In genomic region chr20:51014797-51015722, GRCh38 we compare ENCODE assay signal across 10 cellular contexts. TPM values are rescaled to one million over a fixed set of nuclear protein-coding genes. Genes with fewer than 3 reads are reported as not detected.
A peak's percentile ranks its signal among the peaks of the same experiment; 100 is the strongest.
DNase-seq lines count a peak whose midpoint lies in the region; ATAC-seq and TF ChIP-seq lines count a peak whose summit lies in the region.
"Had no signal": no experiment of that assay in that cellular context is flagged by ENCODE, and none has a peak within 500 bp of the region (broad histone marks: within the 10 kb centered on the region; RNA-seq: fewer than 3 reads in every experiment).

No MANE protein-coding gene starts in this region.

- intact Hi-C loops in esophagus muscularis mucosa (cut with DNase I) = no loop called here

- H3K27me3 Mint-ChIP-seq in neural progenitor cell (ENCODE audit: insufficient read depth, low read depth) = peaks cover 8% of the 10 kb centered on the region

- CTCF ChIA-PET in SK-N-SH (lab: Yijun Ruan, JAX) = interaction anchor here (0.6 to 9.3 kb wide), 54 partner anchors 9 to 1079 kb away, joined by 3 to 118 read pairs (median 5); no protein-coding TSS in a partner anchor

- no peak overlapping the region for H2AFZ ChIP-seq in SK-N-SH (ENCODE audit: low read depth)
- H2AFZ ChIP-seq in neural progenitor cell (replicated peaks) = peak overlapping the region; percentile 20

- H3K4me1 Mint-ChIP-seq in neural progenitor cell = peaks cover 48% of the 10 kb centered on the region
- H3K4me1 Mint-ChIP-seq: activated naive CD4-positive, alpha-beta T cell treated with anti-CD3 and anti-CD28 coated beads, Interleukin-2, amount 50 U/mL, for 24 hours; CD4-positive, CD25-positive, alpha-beta regulatory T cell had no signal

- 57% methylated on average over 16 of the region's 16 CpGs for WGBS in SK-N-SH (ENCODE audit: low lambda C conversion rate)
- 46% methylated on average over 16 of the region's 16 CpGs for WGBS in esophagus muscularis mucosa

- H3K4me2 ChIP-seq in SK-N-SH = no peak overlapping the region
- H3K4me2 ChIP-seq in neural progenitor cell = peak overlapping the region; percentile 64

- TF ChIP-seq CTCF in SK-N-SH (IDR thresholded peaks at IDR 0.05) = peak; percentile 81
- TF ChIP-seq CTCF in esophagus muscularis mucosa (IDR thresholded peaks at IDR 0.05) = peak; percentile 25 to 58 (median 45)
- peak; percentile 87 for TF ChIP-seq CTCF in neural progenitor cell (IDR thresholded peaks at IDR 0.05)

- H3K4me3 Mint-ChIP-seq in neural progenitor cell = no peak overlapping the region
- H3K4me3 Mint-ChIP-seq: activated naive CD4-positive, alpha-beta T cell treated with anti-CD3 and anti-CD28 coated beads, Interleukin-2, amount 50 U/mL, for 24 hours; CD4-positive, CD25-positive, alpha-beta regulatory T cell had no signal

- H3K9me3 Mint-ChIP-seq in neural progenitor cell = no peaks in the 10 kb centered on the region
- H3K9me3 Mint-ChIP-seq: activated naive CD4-positive, alpha-beta T cell treated with anti-CD3 and anti-CD28 coated beads, Interleukin-2, amount 50 U/mL, for 24 hours had no signal

- no peaks in the 10 kb centered on the region for H3F3A ChIP-seq in SK-N-SH (replicated peaks; ENCODE audit: insufficient read depth)
- H3F3A ChIP-seq in neural progenitor cell (ENCODE audit: low read depth) = peaks cover 7% of the 10 kb centered on the region

- H3K27ac Mint-ChIP-seq in neural progenitor cell = peak overlapping the region; percentile 64
- H3K27ac Mint-ChIP-seq: activated naive CD4-positive, alpha-beta T cell treated with anti-CD3 and anti-CD28 coated beads, Interleukin-2, amount 50 U/mL, for 24 hours had no signal

- no peaks in the 10 kb centered on the region for H3K36me3 ChIP-seq in SK-N-SH (replicated peaks in 1 of 2; ENCODE audit: control insufficient read depth in 1 of 2, insufficient read depth in 2 of 2, low read length in 1 of 2)
- H3K36me3 ChIP-seq in esophagus muscularis mucosa = no peaks in the 10 kb centered on the region
- H3K36me3 ChIP-seq in neural progenitor cell = no peaks in the 10 kb centered on the region

- H3K9ac ChIP-seq in SK-N-SH (no peak overlapping the region), neural progenitor cell (no peak overlapping the region)

- ATAC-seq in GM21619 (IDR thresholded peaks at IDR 0.05; ENCODE audit: unreplicated experiment) = no peak

- TF ChIP-seq EP300 in SK-N-SH (IDR thresholded peaks at IDR 0.05; ENCODE audit: borderline replicate concordance in 1 of 2, low read depth in 1 of 2, low read length in 1 of 2) (no peak), esophagus muscularis mucosa (IDR thresholded peaks at IDR 0.05) (no peak)

- no peaks in the 10 kb centered on the region for H3K79me2 ChIP-seq in SK-N-SH (ENCODE audit: insufficient read depth)
- H3K79me2 ChIP-seq in neural progenitor cell (ENCODE audit: low read depth) = no peaks in the 10 kb centered on the region

- H3K36me3 Mint-ChIP-seq in neural progenitor cell = peaks cover 2% of the 10 kb centered on the region
- H3K36me3 Mint-ChIP-seq: activated naive CD4-positive, alpha-beta T cell treated with anti-CD3 and anti-CD28 coated beads, Interleukin-2, amount 50 U/mL, for 24 hours; CD4-positive, CD25-positive, alpha-beta regulatory T cell had no signal

- H3K4me1 ChIP-seq in SK-N-SH (ENCODE audit: control insufficient read depth in 1 of 2, insufficient read depth in 2 of 2, low read depth in 1 of 2, low read length in 1 of 2) (peaks cover 0 to 34% of the 10 kb centered on the region in 2 experiments; a peak in 1 of 4 replicates), esophagus muscularis mucosa (no peaks in the 10 kb centered on the region), neural progenitor cell (peaks cover 28% of the 10 kb centered on the region)

- no peak overlapping the region; a peak in 1 of 4 replicates for H3K27ac ChIP-seq in SK-N-SH (ENCODE audit: low read depth in 2 of 2, low read length in 1 of 2)
- no peak overlapping the region for H3K27ac ChIP-seq in esophagus muscularis mucosa (replicated peaks in 1 of 4)
- H3K27ac ChIP-seq in neural progenitor cell = no peak overlapping the region

- H3K4me3 ChIP-seq in SK-N-SH (ENCODE audit: low read depth in 2 of 2, low read length in 1 of 2) (no peak overlapping the region), esophagus muscularis mucosa (no peak overlapping the region), neural progenitor cell (no peak overlapping the region)

- H3K27me3 ChIP-seq in SK-N-SH (ENCODE audit: insufficient read depth) (no peaks in the 10 kb centered on the region), esophagus muscularis mucosa (peaks cover 0 to 32% (median 0%) of the 10 kb centered on the region in 4 donors), neural progenitor cell (peaks cover 1% of the 10 kb centered on the region)

- TF ChIP-seq POLR2A in esophagus muscularis mucosa (IDR thresholded peaks at IDR 0.05; ENCODE audit: low read depth) = no peak

- peak; percentile 17 for DNase-seq in NCI-H146 (lab: John Stamatoyannopoulos, UW)
- no peak for DNase-seq in NCI-H146 treated with DMSO at 0.1 percent for 48 hours (lab: John Stamatoyannopoulos, UW; ENCODE audit: unreplicated experiment)
- DNase-seq in HT1080 (ENCODE audit: low read depth) = peak; percentile 66
- peak; percentile 87 for DNase-seq in SK-N-SH
- no peak for DNase-seq in esophagus muscularis mucosa (ENCODE audit: extremely low spot score)
- DNase-seq in neural progenitor cell (ENCODE audit: low spot score) = peak; percentile 85
- no peak for DNase-seq in NOMO-1 treated with dmso at 0.1 percent for 144 hours (lab: John Stamatoyannopoulos, UW; ENCODE audit: unreplicated experiment)
- DNase-seq: CD4-positive, CD25-positive, alpha-beta regulatory T cell had no signal

- H4K20me1 ChIP-seq in SK-N-SH (ENCODE audit: insufficient read depth) (no peaks in the 10 kb centered on the region), neural progenitor cell (ENCODE audit: low read depth) (no peaks in the 10 kb centered on the region)

- H3K9me2 ChIP-seq in SK-N-SH = no peaks in the 10 kb centered on the region

- no peaks in the 10 kb centered on the region for H3K9me3 ChIP-seq in SK-N-SH
- no peaks in the 10 kb centered on the region for H3K9me3 ChIP-seq in esophagus muscularis mucosa
- no peaks in the 10 kb centered on the region for H3K9me3 ChIP-seq in neural progenitor cell (ENCODE audit: low read depth)

- POLR2A ChIA-PET in SK-N-SH (lab: Yijun Ruan, JAX) = interaction anchor here (1.1 kb wide), 1 partner anchor 142 kb away, joined by 5 read pairs; no protein-coding TSS in a partner anchor

- peak; percentile 83 for TF ChIP-seq RAD21 in SK-N-SH (IDR thresholded peaks at IDR 0.05; ENCODE audit: low read length)

TF ChIP-seq in SK-N-SH, 30 proteins besides CTCF, POLR2A, EP300 and RAD21 (continues in another document):
- TF ChIP-seq, protein P1, sequence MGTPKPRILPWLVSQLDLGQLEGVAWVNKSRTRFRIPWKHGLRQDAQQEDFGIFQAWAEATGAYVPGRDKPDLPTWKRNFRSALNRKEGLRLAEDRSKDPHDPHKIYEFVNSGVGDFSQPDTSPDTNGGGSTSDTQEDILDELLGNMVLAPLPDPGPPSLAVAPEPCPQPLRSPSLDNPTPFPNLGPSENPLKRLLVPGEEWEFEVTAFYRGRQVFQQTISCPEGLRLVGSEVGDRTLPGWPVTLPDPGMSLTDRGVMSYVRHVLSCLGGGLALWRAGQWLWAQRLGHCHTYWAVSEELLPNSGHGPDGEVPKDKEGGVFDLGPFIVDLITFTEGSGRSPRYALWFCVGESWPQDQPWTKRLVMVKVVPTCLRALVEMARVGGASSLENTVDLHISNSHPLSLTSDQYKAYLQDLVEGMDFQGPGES (IDR thresholded peaks at IDR 0.05; ENCODE audit: low read depth, low read length) = no peak
- TF ChIP-seq JUND (IDR thresholded peaks at IDR 0.05) (no peak), MXI1 (IDR thresholded peaks at IDR 0.05; ENCODE audit: low read depth, low read length) (no peak), TAF1 (IDR thresholded peaks at IDR 0.05; ENCODE audit: borderline replicate concordance, low read depth, low read length) (no peak), YY1 (IDR thresholded peaks at IDR 0.05; ENCODE audit: low read depth) (no peak), FOSL2 (IDR thresholded peaks at IDR 0.05; ENCODE audit: borderline replicate concordance, low read depth) (no peak; the same call in 1 of the 2 replicates), FOXJ3 (CRISPR knock-in tag; IDR thresholded peaks at IDR 0.05) (no peak)
- TF ChIP-seq, protein P2, sequence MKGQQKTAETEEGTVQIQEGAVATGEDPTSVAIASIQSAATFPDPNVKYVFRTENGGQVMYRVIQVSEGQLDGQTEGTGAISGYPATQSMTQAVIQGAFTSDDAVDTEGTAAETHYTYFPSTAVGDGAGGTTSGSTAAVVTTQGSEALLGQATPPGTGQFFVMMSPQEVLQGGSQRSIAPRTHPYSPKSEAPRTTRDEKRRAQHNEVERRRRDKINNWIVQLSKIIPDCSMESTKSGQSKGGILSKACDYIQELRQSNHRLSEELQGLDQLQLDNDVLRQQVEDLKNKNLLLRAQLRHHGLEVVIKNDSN (IDR thresholded peaks at IDR 0.05; ENCODE audit: borderline replicate concordance, low read depth) = no peak

RNA-seq across cellular contexts. Expression of gene KCNG1, which starts 7.8 kb away (rescaled TPM):
- total RNA-seq in HT1080 (2014; rRNA removed; shearing (Covaris generic)) = 56.9 and 65.0 TPM in 2 replicates
- 116 and 147 TPM in 2 replicates for polyA plus RNA-seq in HT1080 (2015; cell fraction: cytosol; rRNA removed)
- 96.6 and 99.7 TPM in 2 replicates for polyA plus RNA-seq in HT1080 (2015; cell fraction: nucleus; rRNA removed)
- 11.2 and 13.8 TPM in 2 replicates for polyA plus RNA-seq in SK-N-SH (2012; rRNA removed)
- polyA plus RNA-seq in SK-N-SH (2012; cell fraction: cytosol; rRNA removed) = 5.9 and 9.2 TPM in 2 replicates
- polyA plus RNA-seq in SK-N-SH (2012; cell fraction: nucleus; rRNA removed) = 17.5 and 21.8 TPM in 2 replicates
- total RNA-seq in esophagus muscularis mucosa = 1 to 10 TPM in 1 of 4 donors, under 1 TPM in 3; 0.42 to 2.2 (median 0.64) TPM
- 2.2 and 11.4 TPM in 2 replicates for total RNA-seq in neural progenitor cell (ENCODE audit: low replicate concordance)
- total RNA-seq: CD4-positive, CD25-positive, alpha-beta regulatory T cell had no signal

RNA-seq across cellular contexts. Expression of gene MOCS3, which starts 56.4 kb away (rescaled TPM):
- 12.5 and 15.1 TPM in 2 replicates for total RNA-seq in HT1080 (2014; rRNA removed; shearing (Covaris generic))
- polyA plus RNA-seq in HT1080 (2015; cell fraction: cytosol; rRNA removed) = 8.1 and 8.4 TPM in 2 replicates
- 7.9 and 8.7 TPM in 2 replicates for polyA plus RNA-seq in HT1080 (2015; cell fraction: nucleus; rRNA removed)
- polyA plus RNA-seq in SK-N-SH (2012; rRNA removed) = 4.0 and 4.4 TPM in 2 replicates
- polyA plus RNA-seq in SK-N-SH (2012; cell fraction: cytosol; rRNA removed) = 3.0 and 3.9 TPM in 2 replicates
- 1.9 and 2.6 TPM in 2 replicates for polyA plus RNA-seq in SK-N-SH (2012; cell fraction: nucleus; rRNA removed)
- total RNA-seq in esophagus muscularis mucosa = 1 to 10 TPM; 2.9 to 6.2 (median 4.2) TPM
- total RNA-seq in neural progenitor cell (ENCODE audit: low replicate concordance) = 5.6 and 7.5 TPM in 2 replicates

RNA-seq across cellular contexts. Expression of gene DPM1, which starts 56.7 kb away (rescaled TPM):
- 146 TPM in 2 replicates for total RNA-seq in HT1080 (2014; rRNA removed; shearing (Covaris generic))
- 139 and 159 TPM in 2 replicates for polyA plus RNA-seq in HT1080 (2015; cell fraction: cytosol; rRNA removed)
- polyA plus RNA-seq in HT1080 (2015; cell fraction: nucleus; rRNA removed) = 117 and 139 TPM in 2 replicates
- 72.1 and 109 TPM in 2 replicates for polyA plus RNA-seq in SK-N-SH (2012; rRNA removed)
- 119 and 126 TPM in 2 replicates for polyA plus RNA-seq in SK-N-SH (2012; cell fraction: cytosol; rRNA removed)
- 26.5 and 45.0 TPM in 2 replicates for polyA plus RNA-seq in SK-N-SH (2012; cell fraction: nucleus; rRNA removed)
- total RNA-seq in esophagus muscularis mucosa = 10 to 100 TPM; 33.6 to 56.3 (median 41.7) TPM
- total RNA-seq in neural progenitor cell (ENCODE audit: low replicate concordance) = 76.7 and 173 TPM in 2 replicates

Comparison
In these comparisons a context has a peak if more than half of its experiments do, and no peak if none do; other contexts are left out.
1. DNase-seq: peak in NCI-H146 (single experiment), HT1080 (single experiment), SK-N-SH (single experiment) and neural progenitor cell (single experiment); none in NCI-H146 treated with DMSO at 0.1 percent for 48 hours (single experiment), esophagus muscularis mucosa (single experiment) and NOMO-1 treated with dmso at 0.1 percent for 144 hours (single experiment).
2. Peak in every context shown above with its lines, with median percentiles within 50 percentile points of each other: CTCF ChIP-seq.